ENCODE assay signal across 35 cellular contexts in genomic region chr19:536881-537404, GRCh38. TPM values are rescaled to one million over a fixed set of nuclear protein-coding genes. Genes with fewer than 3 reads are reported as not detected.
"Had no signal": no experiment of that assay in that cellular context is flagged by ENCODE, and none has a peak within 500 bp of the region (broad histone marks: within the 10 kb centered on the region; RNA-seq: fewer than 3 reads in every experiment).

No MANE protein-coding gene starts in this region.

- ATAC-seq: activated naive CD4-positive, alpha-beta T cell treated with anti-CD3 and anti-CD28 coated beads, Interleukin-2, amount 50 U/mL, for 72 hours; activated naive CD8-positive, alpha-beta T cell treated with anti-CD3 and anti-CD28 coated beads, Interleukin-2, amount 50 U/mL, for 24 hours; activated T-cell treated with anti-CD3 and anti-CD28 coated beads, Interleukin-2, amount 50 U/mL, for 4 hours; activated T-cell treated with anti-CD3 and anti-CD28 coated beads, Interleukin-2, amount 50 U/mL, for 72 hours; activated T-helper 17 cell treated with anti-CD3 and anti-CD28 coated beads, Interleukin-2, amount 50 U/mL, for 72 hours; body of pancreas had no signal

- H3K9me3 ChIP-seq: adrenal gland, ascending aorta, body of pancreas, breast epithelium had no signal

- H3K27me3 ChIP-seq: adrenal gland, ascending aorta, body of pancreas, brain microvascular endothelial cell, breast epithelium, cardiac muscle cell had no signal

- H3K4me3 ChIP-seq: adrenal gland, ascending aorta, body of pancreas, breast epithelium, cardiac muscle cell had no signal

- FAIRE-seq: astrocyte, bronchial epithelial cell had no signal

- H3K36me3 ChIP-seq: breast epithelium had no signal

- DNase-seq: activated effector memory CD4-positive, alpha-beta T cell treated with anti-CD3 and anti-CD28 coated beads, Interleukin-2, amount 50 U/mL, for 16 hours; activated effector memory CD4-positive, alpha-beta T cell treated with Interleukin-2 at 50 U/mL for 16 hours; activated gamma-delta T cell; activated gamma-delta T cell treated with Interleukin-2 at 50 U/mL for 16 hours; activated naive CD4-positive, alpha-beta T cell; activated naive CD4-positive, alpha-beta T cell treated with anti-CD3 and anti-CD28 coated beads for 36 hours; activated naive CD4-positive, alpha-beta T cell treated with anti-CD3 and anti-CD28 coated beads, Interleukin-2, amount 10 ng/mL, durations not matched to agents 7 days and 5 days; activated naive CD4-positive, alpha-beta T cell treated with anti-CD3 and anti-CD28 coated beads, Interleukin-2, amount 50 U/mL, for 16 hours; activated naive CD4-positive, alpha-beta T cell treated with Interleukin-2 at 50 U/mL for 16 hours; activated naive CD8-positive, alpha-beta T cell treated with anti-CD3 and anti-CD28 coated beads for 36 hours; activated naive CD8-positive, alpha-beta T cell treated with anti-CD3 and anti-CD28 coated beads, Interleukin-2, amount 10 ng/mL, durations not matched to agents 7 days and 5 days; activated naive CD8-positive, alpha-beta T cell treated with anti-CD3 and anti-CD28 coated beads, Interleukin-2, amount 50 U/mL, for 24 hours; activated T-cell treated with anti-CD3 and anti-CD28 coated beads for 4 hours; activated T-cell treated with anti-CD3 and anti-CD28 coated beads, Interleukin-2, amount 50 U/mL, for 1 hour; activated T-cell treated with anti-CD3 and anti-CD28 coated beads, Interleukin-2, amount 50 U/mL, for 24 hours; activated T-cell treated with anti-CD3 and anti-CD28 coated beads, Interleukin-2, amount 50 U/mL, for 4 hours; activated T-cell treated with anti-CD3 and anti-CD28 coated beads, Interleukin-2, amount 50 U/mL, for 48 hours; activated T-cell treated with anti-CD3 and anti-CD28 coated beads, Interleukin-2, amount 50 U/mL, for 72 hours; adrenal gland; amniotic stem cell; amygdala; anterior cingulate cortex; body of pancreas; brain microvascular endothelial cell; caudate nucleus; central memory CD4-positive, alpha-beta T cell; cerebellar nuclear complex had no signal

- H3K27ac ChIP-seq: adrenal gland, ascending aorta, body of pancreas, brain microvascular endothelial cell, breast epithelium, cardiac muscle cell had no signal

RNA-seq across cellular contexts. Expression of gene GZMM, which starts 6.9 kb away (rescaled TPM):
- total RNA-seq: ascending aorta, bronchial epithelial cell, cardiac muscle cell, cerebellum had no signal

RNA-seq across cellular contexts. Expression of gene MADCAM1, which starts 40.7 kb away (rescaled TPM):
- total RNA-seq: ascending aorta, bronchial epithelial cell had no signal
